In genomic region chr15:49066374-49066773, GRCh38 we compare ENCODE assay signal across 2 cellular contexts.
TF ChIP-seq lines count a peak whose summit lies in the region.

No MANE protein-coding gene starts in this region.

TF ChIP-seq in GM23338, 12 proteins besides CTCF, POLR2A, EP300 and RAD21:
- TF ChIP-seq CREB1 (CRISPR knock-in tag; IDR thresholded peaks at IDR 0.05; ENCODE audit: low read depth) (no peak), EZH2 (IDR thresholded peaks at IDR 0.05; ENCODE audit: low read depth, unreplicated experiment) (no peak), NANOG (IDR thresholded peaks at IDR 0.05; ENCODE audit: borderline replicate concordance) (no peak), ZNF331 (CRISPR knock-in tag; IDR thresholded peaks at IDR 0.05; ENCODE audit: low read depth) (no peak), JUNB (IDR thresholded peaks at IDR 0.05; ENCODE audit: unreplicated experiment) (no peak), REST (IDR thresholded peaks at IDR 0.05; ENCODE audit: unreplicated experiment) (no peak), POLR2AphosphoS5 (IDR thresholded peaks at IDR 0.05; ENCODE audit: low read depth) (no peak), STAT1 (IDR thresholded peaks at IDR 0.05; ENCODE audit: unreplicated experiment) (no peak), EZH2phosphoT487 (IDR thresholded peaks at IDR 0.05; ENCODE audit: unreplicated experiment) (no peak), ZNF114 (CRISPR knock-in tag; IDR thresholded peaks at IDR 0.05) (no peak)
- TF ChIP-seq, protein P1, sequence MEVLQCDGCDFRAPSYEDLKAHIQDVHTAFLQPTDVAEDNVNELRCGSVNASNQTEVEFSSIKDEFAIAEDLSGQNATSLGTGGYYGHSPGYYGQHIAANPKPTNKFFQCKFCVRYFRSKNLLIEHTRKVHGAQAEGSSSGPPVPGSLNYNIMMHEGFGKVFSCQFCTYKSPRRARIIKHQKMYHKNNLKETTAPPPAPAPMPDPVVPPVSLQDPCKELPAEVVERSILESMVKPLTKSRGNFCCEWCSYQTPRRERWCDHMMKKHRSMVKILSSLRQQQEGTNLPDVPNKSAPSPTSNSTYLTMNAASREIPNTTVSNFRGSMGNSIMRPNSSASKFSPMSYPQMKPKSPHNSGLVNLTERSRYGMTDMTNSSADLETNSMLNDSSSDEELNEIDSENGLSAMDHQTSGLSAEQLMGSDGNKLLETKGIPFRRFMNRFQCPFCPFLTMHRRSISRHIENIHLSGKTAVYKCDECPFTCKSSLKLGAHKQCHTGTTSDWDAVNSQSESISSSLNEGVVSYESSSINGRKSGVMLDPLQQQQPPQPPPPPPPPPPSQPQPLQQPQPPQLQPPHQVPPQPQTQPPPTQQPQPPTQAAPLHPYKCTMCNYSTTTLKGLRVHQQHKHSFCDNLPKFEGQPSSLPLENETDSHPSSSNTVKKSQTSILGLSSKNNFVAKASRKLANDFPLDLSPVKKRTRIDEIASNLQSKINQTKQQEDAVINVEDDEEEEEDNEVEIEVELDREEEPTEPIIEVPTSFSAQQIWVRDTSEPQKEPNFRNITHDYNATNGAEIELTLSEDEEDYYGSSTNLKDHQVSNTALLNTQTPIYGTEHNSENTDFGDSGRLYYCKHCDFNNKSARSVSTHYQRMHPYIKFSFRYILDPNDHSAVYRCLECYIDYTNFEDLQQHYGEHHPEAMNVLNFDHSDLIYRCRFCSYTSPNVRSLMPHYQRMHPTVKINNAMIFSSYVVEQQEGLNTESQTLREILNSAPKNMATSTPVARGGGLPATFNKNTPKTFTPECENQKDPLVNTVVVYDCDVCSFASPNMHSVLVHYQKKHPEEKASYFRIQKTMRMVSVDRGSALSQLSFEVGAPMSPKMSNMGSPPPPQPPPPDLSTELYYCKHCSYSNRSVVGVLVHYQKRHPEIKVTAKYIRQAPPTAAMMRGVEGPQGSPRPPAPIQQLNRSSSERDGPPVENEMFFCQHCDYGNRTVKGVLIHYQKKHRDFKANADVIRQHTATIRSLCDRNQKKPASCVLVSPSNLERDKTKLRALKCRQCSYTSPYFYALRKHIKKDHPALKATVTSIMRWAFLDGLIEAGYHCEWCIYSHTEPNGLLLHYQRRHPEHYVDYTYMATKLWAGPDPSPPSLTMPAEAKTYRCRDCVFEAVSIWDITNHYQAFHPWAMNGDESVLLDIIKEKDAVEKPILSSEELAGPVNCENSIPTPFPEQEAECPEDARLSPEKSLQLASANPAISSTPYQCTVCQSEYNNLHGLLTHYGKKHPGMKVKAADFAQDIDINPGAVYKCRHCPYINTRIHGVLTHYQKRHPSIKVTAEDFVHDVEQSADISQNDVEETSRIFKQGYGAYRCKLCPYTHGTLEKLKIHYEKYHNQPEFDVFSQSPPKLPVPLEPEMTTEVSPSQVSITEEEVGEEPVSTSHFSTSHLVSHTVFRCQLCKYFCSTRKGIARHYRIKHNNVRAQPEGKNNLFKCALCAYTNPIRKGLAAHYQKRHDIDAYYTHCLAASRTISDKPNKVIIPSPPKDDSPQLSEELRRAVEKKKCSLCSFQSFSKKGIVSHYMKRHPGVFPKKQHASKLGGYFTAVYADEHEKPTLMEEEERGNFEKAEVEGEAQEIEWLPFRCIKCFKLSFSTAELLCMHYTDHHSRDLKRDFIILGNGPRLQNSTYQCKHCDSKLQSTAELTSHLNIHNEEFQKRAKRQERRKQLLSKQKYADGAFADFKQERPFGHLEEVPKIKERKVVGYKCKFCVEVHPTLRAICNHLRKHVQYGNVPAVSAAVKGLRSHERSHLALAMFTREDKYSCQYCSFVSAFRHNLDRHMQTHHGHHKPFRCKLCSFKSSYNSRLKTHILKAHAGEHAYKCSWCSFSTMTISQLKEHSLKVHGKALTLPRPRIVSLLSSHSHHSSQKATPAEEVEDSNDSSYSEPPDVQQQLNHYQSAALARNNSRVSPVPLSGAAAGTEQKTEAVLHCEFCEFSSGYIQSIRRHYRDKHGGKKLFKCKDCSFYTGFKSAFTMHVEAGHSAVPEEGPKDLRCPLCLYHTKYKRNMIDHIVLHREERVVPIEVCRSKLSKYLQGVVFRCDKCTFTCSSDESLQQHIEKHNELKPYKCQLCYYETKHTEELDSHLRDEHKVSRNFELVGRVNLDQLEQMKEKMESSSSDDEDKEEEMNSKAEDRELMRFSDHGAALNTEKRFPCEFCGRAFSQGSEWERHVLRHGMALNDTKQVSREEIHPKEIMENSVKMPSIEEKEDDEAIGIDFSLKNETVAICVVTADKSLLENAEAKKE (CRISPR knock-in tag; IDR thresholded peaks at IDR 0.05), result no peak
- TF ChIP-seq, protein P2, sequence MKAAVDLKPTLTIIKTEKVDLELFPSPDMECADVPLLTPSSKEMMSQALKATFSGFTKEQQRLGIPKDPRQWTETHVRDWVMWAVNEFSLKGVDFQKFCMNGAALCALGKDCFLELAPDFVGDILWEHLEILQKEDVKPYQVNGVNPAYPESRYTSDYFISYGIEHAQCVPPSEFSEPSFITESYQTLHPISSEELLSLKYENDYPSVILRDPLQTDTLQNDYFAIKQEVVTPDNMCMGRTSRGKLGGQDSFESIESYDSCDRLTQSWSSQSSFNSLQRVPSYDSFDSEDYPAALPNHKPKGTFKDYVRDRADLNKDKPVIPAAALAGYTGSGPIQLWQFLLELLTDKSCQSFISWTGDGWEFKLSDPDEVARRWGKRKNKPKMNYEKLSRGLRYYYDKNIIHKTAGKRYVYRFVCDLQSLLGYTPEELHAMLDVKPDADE (IDR thresholded peaks at IDR 0.05), result no peak

TF ChIP-seq in K562, 482 proteins besides CTCF, POLR2A, EP300 and RAD21:
- TF ChIP-seq CEBPG (CRISPR knock-in tag; IDR thresholded peaks at IDR 0.05), result no peak
- TF ChIP-seq CEBPG (tag; conservative IDR thresholded peaks at IDR 0.05 in 1 of 2, IDR thresholded peaks at IDR 0.05 in 1 of 2), result 0 out of 4 replicates have a peak, but pooled peaks of 1 of the 2 experiments have one; percentile 35
- no peak for TF ChIP-seq ZNF384 (IDR thresholded peaks at IDR 0.05; ENCODE audit: low read depth, low read length)
- TF ChIP-seq CEBPB (tag; IDR thresholded peaks at IDR 0.05), result 0 out of 2 replicates have a peak, but pooled peaks have one; percentile 20
